Comparison of ENCODE assay signal across 8 cellular contexts in genomic region chr6:133953634-133954415, GRCh38. TPM values are rescaled to one million over a fixed set of nuclear protein-coding genes. Genes with fewer than 3 reads are reported as not detected.
DNase-seq lines count a peak whose midpoint lies in the region; TF ChIP-seq lines count a peak whose summit lies in the region.

No MANE protein-coding gene starts in this region.

- peaks cover 51% of the 10 kb centered on the region for H3K4me1 ChIP-seq in DOHH2 (ENCODE audit: control insufficient read depth, low read length)

- H3K4me2 ChIP-seq in DOHH2 (ENCODE audit: low read length) (peak overlapping the region; percentile 84), neural cell (ENCODE audit: low read length) (peak overlapping the region; percentile 81)

- H3K79me2 ChIP-seq in DOHH2 (ENCODE audit: control insufficient read depth, low read length) (peaks cover 58% of the 10 kb centered on the region), neural cell (replicated peaks; ENCODE audit: insufficient read depth, low read length) (peaks cover 54% of the 10 kb centered on the region)

- H3K27ac ChIP-seq in DOHH2 (ENCODE audit: low read depth, low read length) (0 out of 2 replicates have a peak overlapping the region, but pooled peaks have one; percentile 14), dorsolateral prefrontal cortex (peak overlapping the region in 56 of 59 donors; percentile 77 to 99 (median 96)), neural cell (ENCODE audit: low read length) (peak overlapping the region; percentile 90)

- H3K27me3 ChIP-seq in DOHH2 (ENCODE audit: control insufficient read depth, low read length) (no peaks in the 10 kb centered on the region), dorsolateral prefrontal cortex (no peaks in the 10 kb centered on the region), neural cell (ENCODE audit: insufficient read depth, low read depth, low read length) (no peaks in the 10 kb centered on the region)

- H3K9me3 ChIP-seq in DOHH2 (ENCODE audit: control insufficient read depth, insufficient read depth, low read length) (no peaks in the 10 kb centered on the region), neural cell (ENCODE audit: low read length) (no peaks in the 10 kb centered on the region)

- peak; percentile 37 for DNase-seq in NCI-H1105 treated with DMSO at 0.1 percent for 48 hours (lab: John Stamatoyannopoulos, UW)
- DNase-seq in dorsolateral prefrontal cortex, result no peak
- DNase-seq in GM19240 (ENCODE audit: insufficient read length, low spot score), result no peak
- DNase-seq in NCI-H187 (lab: John Stamatoyannopoulos, UW), result no peak
- no peak for DNase-seq in NOMO-1 treated with DMSO at 0.1 percent for 48 hours (lab: John Stamatoyannopoulos, UW; ENCODE audit: unreplicated experiment)
- no peak for DNase-seq in HK-2 (ENCODE audit: unreplicated experiment)

- TF ChIP-seq EP300 in neural cell (conservative IDR thresholded peaks at IDR 0.05; ENCODE audit: poor library complexity, severe bottlenecking), result no peak

- H3K36me3 ChIP-seq in DOHH2 (ENCODE audit: control insufficient read depth, low read length) (peaks cover 11% of the 10 kb centered on the region; the same call in 1 of the 2 replicates), neural cell (ENCODE audit: insufficient read depth, low read length) (no peaks in the 10 kb centered on the region)

- H3K9ac ChIP-seq in neural cell (ENCODE audit: low read length), result peak overlapping the region; percentile 92

- TF ChIP-seq CTCF in DOHH2 (IDR thresholded peaks at IDR 0.05; ENCODE audit: low read depth, low read length, poor library complexity, severe bottlenecking) (no peak), dorsolateral prefrontal cortex (IDR thresholded peaks at IDR 0.05 in 54 of 56, conservative IDR thresholded peaks at IDR 0.05 in 2 of 56; ENCODE audit: low read depth in 1 of 56, partially characterized antibody in 56 of 56) (no peak), neural cell (IDR thresholded peaks at IDR 0.05; ENCODE audit: poor library complexity, severe bottlenecking) (no peak)

- H3K4me3 ChIP-seq in DOHH2 (ENCODE audit: low read length), result peak overlapping the region; percentile 99
- peak overlapping the region; percentile 47 to 98 (median 88) for H3K4me3 ChIP-seq in dorsolateral prefrontal cortex
- H3K4me3 ChIP-seq in neural cell (ENCODE audit: low read length), result peak overlapping the region; percentile 87

- H3K9me2 ChIP-seq in DOHH2 (replicated peaks; ENCODE audit: control insufficient read depth, low read length) (no peaks in the 10 kb centered on the region), neural cell (ENCODE audit: insufficient read depth, low read length) (no peaks in the 10 kb centered on the region)

- peaks cover 4% of the 10 kb centered on the region for H3F3A ChIP-seq in DOHH2 (ENCODE audit: control insufficient read depth, insufficient read depth)
- H3F3A ChIP-seq in neural cell (ENCODE audit: insufficient read depth, low read length, poor library complexity, severe bottlenecking), result no peaks in the 10 kb centered on the region

- H4K20me1 ChIP-seq in DOHH2 (ENCODE audit: control insufficient read depth, insufficient read depth, low read depth, low read length) (peaks cover 36% of the 10 kb centered on the region), neural cell (ENCODE audit: insufficient read depth) (no peaks in the 10 kb centered on the region)

- H2AFZ ChIP-seq in neural cell (ENCODE audit: low read depth, low read length), result peak overlapping the region; percentile 60

- intact Hi-C loops in dorsolateral prefrontal cortex (cut with DNase I), result loop anchor here (2.0 to 5.0 kb wide), 3 partner anchors 19 to 108 kb away; no protein-coding TSS in a partner anchor

- TF ChIP-seq RAD21 in neural cell (conservative IDR thresholded peaks at IDR 0.05), result no peak

TF ChIP-seq in neural cell, 6 proteins besides CTCF, POLR2A, EP300 and RAD21:
- peak; percentile 9 for TF ChIP-seq MXI1 (conservative IDR thresholded peaks at IDR 0.05; ENCODE audit: poor library complexity, severe bottlenecking)
- TF ChIP-seq SMC3 (conservative IDR thresholded peaks at IDR 0.05; ENCODE audit: poor library complexity), result no peak
- peak; percentile 41 for TF ChIP-seq POLR2AphosphoS5 (IDR thresholded peaks at IDR 0.05)
- peak; percentile 31 for TF ChIP-seq TAF1 (IDR thresholded peaks at IDR 0.05; ENCODE audit: low read depth)
- TF ChIP-seq EZH2 (IDR thresholded peaks at IDR 0.05; ENCODE audit: borderline replicate concordance, insufficient read depth, low read length, poor library complexity, severe bottlenecking), result no peak
- TF ChIP-seq REST (IDR thresholded peaks at IDR 0.05; ENCODE audit: borderline replicate concordance), result no peak

RNA-seq across cellular contexts. Expression of gene TBPL1, which starts 0.8 kb away (rescaled TPM):
- 10 to 100 TPM; 23.9 to 70.4 (median 49.9) TPM for total RNA-seq in dorsolateral prefrontal cortex
- 110 and 126 TPM in 2 replicates for polyA plus RNA-seq in neural cell
- 89.8 and 109 TPM in 2 replicates for polyA minus RNA-seq in neural cell

Comparison
In these comparisons a context has a peak if more than half of its experiments do, and no peak if none do; other contexts are left out.
1. H3K27ac ChIP-seq: peak in every context shown above with its lines; median percentile 96 in dorsolateral prefrontal cortex; 90 in neural cell; 14 in DOHH2.